9 cellular contexts compared by ENCODE assay signal in the genomic region with DNA sequence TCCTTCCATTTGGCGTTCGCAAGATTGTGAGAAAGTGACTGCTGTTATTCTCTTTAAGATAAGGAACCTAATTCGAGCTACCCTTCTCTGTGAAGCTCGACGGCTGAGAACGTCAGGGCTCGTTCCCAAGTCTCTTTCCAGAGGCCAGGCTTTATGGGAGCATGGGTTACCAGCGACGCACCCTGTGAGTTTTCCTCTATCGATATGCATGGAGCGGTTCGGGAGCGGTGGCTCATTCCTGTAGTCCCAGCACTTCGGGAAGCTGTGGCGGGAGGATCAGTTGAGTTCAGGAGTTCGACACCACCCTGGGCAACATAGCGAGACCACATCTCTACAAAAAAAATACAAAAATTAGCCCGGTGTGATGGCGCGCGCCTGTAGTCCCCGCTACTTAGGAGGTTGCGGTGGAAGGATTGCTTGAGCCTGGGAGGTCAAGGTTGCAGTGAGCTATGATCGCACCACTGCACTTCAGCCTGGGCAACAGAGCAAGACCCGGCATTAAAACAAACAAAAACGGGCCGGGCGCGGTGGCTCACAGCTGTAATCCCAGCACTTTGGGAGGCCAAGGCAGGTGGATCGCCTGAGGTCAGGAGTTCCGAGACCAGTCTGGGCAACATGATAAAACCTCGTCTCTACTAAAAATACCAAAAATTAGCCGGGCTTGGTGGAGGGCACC. TPM values are rescaled to one million over a fixed set of nuclear protein-coding genes. Genes with fewer than 3 reads are reported as not detected.
DNase-seq lines count a peak whose midpoint lies in the region; ATAC-seq and TF ChIP-seq lines count a peak whose summit lies in the region.
"Had no signal": no experiment of that assay in that cellular context is flagged by ENCODE, and none has a peak within 500 bp of the region (broad histone marks: within the 10 kb centered on the region; RNA-seq: fewer than 3 reads in every experiment).

No MANE protein-coding gene starts in this region.

- peak overlapping the region; percentile 93 to 98 for H3K4me3 ChIP-seq in CD4-positive, alpha-beta memory T cell (ENCODE audit: low read length in 2 of 2)
- H3K4me3 ChIP-seq in OCI-LY1 (ENCODE audit: low read depth, low read length, poor library complexity, severe bottlenecking) (peak overlapping the region; percentile 89), esophagus (ENCODE audit: low read depth in 1 of 2, low read length in 2 of 2) (peak overlapping the region; percentile 69 to 75)

- WGBS in esophagus, 2 donors, result 26 to 29% methylated on average over 33 of the region's 33 CpGs

- intact Hi-C loops in CD4-positive, alpha-beta memory T cell (cut with micrococcal nuclease), result loop anchor here (2.0 to 10.0 kb wide), 6 partner anchors 152 to 762 kb away; a partner anchor contains a TSS

- H3K4me2 ChIP-seq in OCI-LY1 (ENCODE audit: low read length), result peak overlapping the region; percentile 52

- H3K27ac Mint-ChIP-seq in CD4-positive, alpha-beta memory T cell, result peak overlapping the region; percentile 70 to 87 (median 83)
- peak overlapping the region; percentile 27 for H3K27ac Mint-ChIP-seq in neural crest cell (ENCODE audit: unreplicated experiment)

- H3K36me3 ChIP-seq in CD4-positive, alpha-beta memory T cell (ENCODE audit: insufficient read depth, low read length), result peaks cover 15% of the 10 kb centered on the region
- peaks cover 50% of the 10 kb centered on the region for H3K36me3 ChIP-seq in OCI-LY1 (ENCODE audit: insufficient read depth, low read length)
- H3K36me3 ChIP-seq in esophagus (ENCODE audit: control insufficient read depth in 2 of 2, insufficient read depth in 2 of 2, low read length in 1 of 2), result peaks cover 9 to 22% of the 10 kb centered on the region in 2 donors

- H3K4me3 Mint-ChIP-seq in CD4-positive, alpha-beta memory T cell, result peak overlapping the region; percentile 71 to 87 (median 83)
- peak overlapping the region; percentile 91 for H3K4me3 Mint-ChIP-seq in neural crest cell

- POLR2A ChIA-PET in CD4-positive, alpha-beta memory T cell (lab: Charles Lee; ENCODE audit: partially characterized antibody), result interaction anchor here (0.8 to 2.4 kb wide), 29 partner anchors 8 to 812 kb away, joined by 3 to 19 read pairs (median 6); a partner anchor contains a TSS

- no peaks in the 10 kb centered on the region for H3K9me2 ChIP-seq in OCI-LY1 (ENCODE audit: low read depth, low read length)

- DNase-seq in CD4-positive, alpha-beta memory T cell, result no peak
- DNase-seq in neural crest cell (ENCODE audit: low read depth, low spot score), result no peak
- no peak for DNase-seq in stimulated activated CD4-positive, alpha-beta T cell treated with anti-CD3 and anti-CD28 coated beads, Interleukin-2, amount 100 ng/mL, for 24 hours

- peak overlapping the region; percentile 80 for H3K27ac ChIP-seq in CD4-positive, alpha-beta memory T cell (ENCODE audit: low read depth, low read length)
- H3K27ac ChIP-seq in OCI-LY1 (ENCODE audit: low read depth, low read length, poor library complexity, severe bottlenecking), result no peak overlapping the region
- H3K27ac ChIP-seq in esophagus (ENCODE audit: low read depth in 2 of 2, low read length in 1 of 2), result peak overlapping the region in 1 of 2 donors; percentile 92

- H3F3A ChIP-seq in OCI-LY1 (ENCODE audit: insufficient read depth, low read length), result no peaks in the 10 kb centered on the region

- H3K9ac ChIP-seq in OCI-LY1 (ENCODE audit: low read length), result no peak overlapping the region

- H3K9me3 ChIP-seq in CD4-positive, alpha-beta memory T cell (ENCODE audit: control insufficient read depth in 1 of 2, low read length in 2 of 2), result peaks cover 10 to 50% of the 10 kb centered on the region in 2 donors
- H3K9me3 ChIP-seq in OCI-LY1 (ENCODE audit: low read length) (peaks cover 46% of the 10 kb centered on the region), esophagus (ENCODE audit: control insufficient read depth in 2 of 2, insufficient read depth in 1 of 2, low read depth in 1 of 2, low read length in 1 of 2) (peaks cover 30 to 40% of the 10 kb centered on the region in 2 donors)

- H3K4me1 Mint-ChIP-seq in CD4-positive, alpha-beta memory T cell, result peaks cover 15 to 34% (median 25%) of the 10 kb centered on the region in 4 donors
- peaks cover 19% of the 10 kb centered on the region for H3K4me1 Mint-ChIP-seq in neural crest cell

- H3K4me1 ChIP-seq in CD4-positive, alpha-beta memory T cell (ENCODE audit: insufficient read depth, low read length), result peaks cover 22% of the 10 kb centered on the region
- peaks cover 15% of the 10 kb centered on the region for H3K4me1 ChIP-seq in OCI-LY1 (ENCODE audit: insufficient read depth, low read length, severe bottlenecking)
- H3K4me1 ChIP-seq in esophagus (ENCODE audit: control insufficient read depth in 2 of 2, insufficient read depth in 2 of 2, low read length in 1 of 2), result peaks cover 0 to 4% of the 10 kb centered on the region in 2 donors

- ATAC-seq in HG02763 (IDR thresholded peaks at IDR 0.05; ENCODE audit: unreplicated experiment), result no peak
- ATAC-seq in GM21723 (IDR thresholded peaks at IDR 0.05; ENCODE audit: unreplicated experiment), result no peak
- no peak for ATAC-seq in HG03469 (IDR thresholded peaks at IDR 0.05; ENCODE audit: unreplicated experiment)
- ATAC-seq: HCT116 had no signal

- no peaks in the 10 kb centered on the region for H3K27me3 ChIP-seq in CD4-positive, alpha-beta memory T cell (ENCODE audit: insufficient read depth, low read length)
- H3K27me3 ChIP-seq in OCI-LY1 (ENCODE audit: insufficient read depth, low read length) (no peaks in the 10 kb centered on the region), esophagus (ENCODE audit: control insufficient read depth in 1 of 2, insufficient read depth in 2 of 2, low read length in 2 of 2) (no peaks in the 10 kb centered on the region)

- CTCF ChIA-PET in CD4-positive, alpha-beta memory T cell (lab: Charles Lee; ENCODE audit: partially characterized antibody), result interaction anchor here (0.9 to 1.6 kb wide), 3 partner anchors 10 to 569 kb away, joined by 3 read pairs; no protein-coding TSS in a partner anchor

- H3K79me2 ChIP-seq in OCI-LY1 (ENCODE audit: insufficient read depth, low read length), result peaks cover 12% of the 10 kb centered on the region; the same call in 1 of the 2 replicates

- H4K20me1 ChIP-seq in OCI-LY1 (ENCODE audit: insufficient read depth, low read length), result no peaks in the 10 kb centered on the region

- H2AFZ ChIP-seq in OCI-LY1 (ENCODE audit: low read length), result 0 out of 2 replicates have a peak overlapping the region, but pooled peaks have one; percentile 54

- H3K36me3 Mint-ChIP-seq in CD4-positive, alpha-beta memory T cell, result peaks cover 73 to 78% of the 10 kb centered on the region in 2 donors
- H3K36me3 Mint-ChIP-seq in neural crest cell (ENCODE audit: low read depth), result peaks cover 88% of the 10 kb centered on the region

- no peaks in the 10 kb centered on the region for H3K27me3 Mint-ChIP-seq in CD4-positive, alpha-beta memory T cell
- peaks cover 4% of the 10 kb centered on the region for H3K27me3 Mint-ChIP-seq in neural crest cell (ENCODE audit: low read depth)

- TF ChIP-seq CTCF in OCI-LY1 (IDR thresholded peaks at IDR 0.05; ENCODE audit: low read length), result no peak
- no peak for TF ChIP-seq CTCF in neural crest cell (conservative IDR thresholded peaks at IDR 0.05)

- H3K9me3 Mint-ChIP-seq in CD4-positive, alpha-beta memory T cell, result peaks cover 5 to 71% (median 62%) of the 10 kb centered on the region in 8 donors
- peaks cover 32% of the 10 kb centered on the region for H3K9me3 Mint-ChIP-seq in neural crest cell

RNA-seq across cellular contexts. Expression of a gene that starts 0.7 kb away (rescaled TPM):
- total RNA-seq in CD4-positive, alpha-beta memory T cell, result 10 to 100 TPM; 25.5 to 37.3 TPM
- polyA plus RNA-seq in CD4-positive, alpha-beta memory T cell, result 1 to 10 TPM; 2.7 to 7.2 TPM
- 1 to 10 TPM; 4.6 to 7.2 TPM for polyA plus RNA-seq in esophagus
- 38.1 and 41.5 TPM in 2 replicates for total RNA-seq in neural crest cell

RNA-seq across cellular contexts. Expression of a gene that starts 29.0 kb away (rescaled TPM):
- total RNA-seq in CD4-positive, alpha-beta memory T cell, result 1 to 10 TPM in 1 of 2 experiments, under 1 TPM in 1; 0.76 to 1.2 TPM
- polyA plus RNA-seq in CD4-positive, alpha-beta memory T cell, result under 1 TPM in 1 of 2 donors, not detected in 1; 0.22 TPM
- 1 to 10 TPM in 1 of 2 donors, under 1 TPM in 1; 0.32 to 1.0 TPM for polyA plus RNA-seq in esophagus
- total RNA-seq in neural crest cell, result 1.2 and 1.5 TPM in 2 replicates

RNA-seq across cellular contexts. Expression of a gene that starts 30.5 kb away (rescaled TPM):
- total RNA-seq in CD4-positive, alpha-beta memory T cell, result not detected
- polyA plus RNA-seq in CD4-positive, alpha-beta memory T cell, result not detected
- polyA plus RNA-seq in esophagus, result under 1 TPM in 1 of 2 donors, not detected in 1; 0.05 TPM
- total RNA-seq in neural crest cell, result 7.1 and 7.6 TPM in 2 replicates

RNA-seq across cellular contexts. Expression of a gene that starts 55.8 kb away (rescaled TPM):
- 10 to 100 TPM; 12.4 to 13.9 TPM for total RNA-seq in CD4-positive, alpha-beta memory T cell
- 1 to 10 TPM; 5.6 to 6.9 TPM for polyA plus RNA-seq in CD4-positive, alpha-beta memory T cell
- 1 to 10 TPM; 2.5 TPM for polyA plus RNA-seq in esophagus
- total RNA-seq in neural crest cell, result 11.3 and 12.6 TPM in 2 replicates

RNA-seq across cellular contexts. Expression of a gene that starts 55.8 kb away (rescaled TPM):
- under 1 TPM; 0.41 to 0.47 TPM for total RNA-seq in CD4-positive, alpha-beta memory T cell
- 1 to 10 TPM in 1 of 2 donors, under 1 TPM in 1; 0.44 to 2.0 TPM for polyA plus RNA-seq in CD4-positive, alpha-beta memory T cell
- 1 to 10 TPM; 1.6 to 2.9 TPM for polyA plus RNA-seq in esophagus
- total RNA-seq in neural crest cell, result 6.0 and 6.3 TPM in 2 replicates
